23 cellular contexts compared by ENCODE assay signal in the genomic region with DNA sequence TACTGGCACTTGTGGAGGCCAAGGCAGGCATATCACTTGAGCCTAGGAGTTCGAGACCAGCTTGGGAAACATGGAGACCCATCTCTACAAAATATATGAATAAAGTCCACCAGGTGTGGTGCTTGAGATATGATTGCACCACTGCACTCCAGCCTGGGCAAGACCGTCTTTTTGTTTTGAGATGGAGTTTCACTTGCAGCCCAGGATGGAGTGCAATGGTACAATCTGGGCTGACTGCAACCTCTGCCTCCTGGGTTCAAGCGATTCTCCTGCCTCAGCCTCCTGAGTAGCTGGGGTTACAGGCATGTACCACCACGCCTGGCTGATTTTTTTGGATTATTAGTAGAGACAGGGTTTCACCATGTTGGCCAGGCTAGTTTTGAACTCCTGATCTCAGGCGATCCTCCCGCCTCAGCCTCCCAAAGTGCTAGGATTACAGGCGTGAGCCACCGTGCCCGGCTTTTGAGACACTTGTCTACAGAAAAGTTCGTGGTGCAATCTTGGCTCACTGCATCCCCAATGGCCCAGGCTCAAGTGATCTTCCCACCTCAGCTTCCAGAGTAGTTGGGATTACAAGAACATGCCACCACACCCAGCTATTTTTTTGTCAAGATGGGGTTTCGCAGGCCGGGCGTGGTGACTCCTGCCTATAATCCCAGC. TPM values are rescaled to one million over a fixed set of nuclear protein-coding genes. Genes with fewer than 3 reads are reported as not detected.
DNase-seq lines count a peak whose midpoint lies in the region; ATAC-seq, FAIRE-seq and TF ChIP-seq lines count a peak whose summit lies in the region.
"Had no signal": no experiment of that assay in that cellular context is flagged by ENCODE, and none has a peak within 500 bp of the region (broad histone marks: within the 10 kb centered on the region; RNA-seq: fewer than 3 reads in every experiment).

No MANE protein-coding gene starts in this region.

- H3K9me2 ChIP-seq in PC-9 (ENCODE audit: insufficient read depth) = no peaks in the 10 kb centered on the region

- TF ChIP-seq CTCF in PC-9 (conservative IDR thresholded peaks at IDR 0.05) = no peak
- no peak for TF ChIP-seq CTCF in K562 (IDR thresholded peaks at IDR 0.05 in 2 of 3, conservative IDR thresholded peaks at IDR 0.05 in 1 of 3; ENCODE audit: insufficient read depth in 2 of 3, low read depth in 1 of 3, low read length in 3 of 3)
- no peak for TF ChIP-seq CTCF in spleen (IDR thresholded peaks at IDR 0.05 in 8 of 11, conservative IDR thresholded peaks at IDR 0.05 in 3 of 11)
- TF ChIP-seq CTCF in CD14-positive monocyte (IDR thresholded peaks at IDR 0.05) = no peak

- no peak overlapping the region for H3K4me3 Mint-ChIP-seq in activated CD8-positive, alpha-beta memory T cell treated with anti-CD3 and anti-CD28 coated beads, Interleukin-2, amount 10 ng/mL, durations not matched to agents 7 days and 5 days
- no peak overlapping the region for H3K4me3 Mint-ChIP-seq in activated CD4-positive, alpha-beta T cell treated with anti-CD3 and anti-CD28 coated beads for 36 hours
- no peak overlapping the region for H3K4me3 Mint-ChIP-seq in CD14-positive monocyte
- H3K4me3 Mint-ChIP-seq: T-helper 1 cell treated with Interleukin-12 subunit alpha and Interleukin-12 subunit beta and Interleukin-4 antibody, amounts not matched to agents 30 μg/mL and 1 μg/mL, for 36 hours had no signal

- POLR2A ChIA-PET in PC-9 (lab: Charles Lee; ENCODE audit: unreplicated experiment) = interaction anchor here (0.6 kb wide), 2 partner anchors 33 to 174 kb away, joined by 4 to 18 read pairs; a partner anchor contains a TSS
- POLR2A ChIA-PET in K562 (lab: Yijun Ruan, JAX) = interaction anchor here (1.2 to 3.7 kb wide), 6 partner anchors 12 to 63 kb away, joined by 4 to 17 read pairs (median 10); a partner anchor contains a TSS
- POLR2A ChIA-PET in activated CD4-positive, alpha-beta T cell treated with anti-CD3 and anti-CD28 coated beads for 36 hours (lab: Charles Lee) = interaction anchor here (1.1 kb wide), 1 partner anchor 17 kb away, joined by 3 read pairs; no protein-coding TSS in a partner anchor

- peaks cover 87% of the 10 kb centered on the region for H3F3A ChIP-seq in PC-9 (ENCODE audit: insufficient read depth, low read depth)

- no peak for ATAC-seq in activated CD8-positive, alpha-beta memory T cell treated with anti-CD3 and anti-CD28 coated beads, Interleukin-2, amount 10 ng/mL, durations not matched to agents 7 days and 5 days
- ATAC-seq in K562 = peak; percentile 72
- no peak for ATAC-seq in activated CD4-positive, alpha-beta T cell treated with anti-CD3 and anti-CD28 coated beads for 36 hours
- ATAC-seq: left ventricle myocardium superior, upper lobe of right lung had no signal

- no peak overlapping the region for H2AFZ ChIP-seq in PC-9
- H2AFZ ChIP-seq in K562 (ENCODE audit: low read depth, low read length) = no peak overlapping the region

- 71% methylated on average over 13 of the region's 13 CpGs for WGBS in K562 (ENCODE audit: insufficient coverage, low coverage, missing lambda C conversion rate)
- 86 to 95% (median 92%) methylated on average over 13 of the region's 13 CpGs for WGBS in spleen, 5 donors

- peak overlapping the region; percentile 84 for H3K27ac ChIP-seq in PC-9
- no peak overlapping the region for H3K27ac ChIP-seq in K562 (ENCODE audit: extremely low read depth, low read depth, low read length)
- no peak overlapping the region for H3K27ac ChIP-seq in spleen
- H3K27ac ChIP-seq: BLaER1 treated with 17β-estradiol and CSF1 and Interleukin-3, amounts not matched to agents 10 nM and 100 nM; cardiac muscle cell; heart right ventricle; neutrophil; SJSA1; upper lobe of right lung; WERI-Rb-1 had no signal

- TF ChIP-seq POLR2A in K562 (conservative IDR thresholded peaks at IDR 0.05) = peak; percentile 79
- TF ChIP-seq POLR2A in spleen (IDR thresholded peaks at IDR 0.05) = no peak

- no peaks in the 10 kb centered on the region for H3K27me3 Mint-ChIP-seq in activated CD8-positive, alpha-beta memory T cell treated with anti-CD3 and anti-CD28 coated beads, Interleukin-2, amount 10 ng/mL, durations not matched to agents 7 days and 5 days
- H3K27me3 Mint-ChIP-seq in activated CD4-positive, alpha-beta T cell treated with anti-CD3 and anti-CD28 coated beads for 36 hours = no peaks in the 10 kb centered on the region
- no peaks in the 10 kb centered on the region for H3K27me3 Mint-ChIP-seq in CD14-positive monocyte (ENCODE audit: low read depth in 3 of 3)

- in situ Hi-C loops in K562 (cut with MboI) = no loop called here

- no peaks in the 10 kb centered on the region for H3K27me3 ChIP-seq in PC-9 (ENCODE audit: insufficient read depth, low read depth)
- no peaks in the 10 kb centered on the region for H3K27me3 ChIP-seq in K562 (ENCODE audit: control insufficient read depth in 2 of 2, insufficient read depth in 2 of 2, low read length in 2 of 2)
- H3K27me3 ChIP-seq in spleen (replicated peaks in 1 of 7) = no peaks in the 10 kb centered on the region
- H3K27me3 ChIP-seq: BLaER1 treated with 17β-estradiol and CSF1 and Interleukin-3, amounts not matched to agents 10 nM and 100 nM; cardiac muscle cell; heart right ventricle; neutrophil; SJSA1; upper lobe of right lung had no signal

- peaks cover 14% of the 10 kb centered on the region for H3K4me1 Mint-ChIP-seq in activated CD8-positive, alpha-beta memory T cell treated with anti-CD3 and anti-CD28 coated beads, Interleukin-2, amount 10 ng/mL, durations not matched to agents 7 days and 5 days
- peaks cover 20% of the 10 kb centered on the region for H3K4me1 Mint-ChIP-seq in activated CD4-positive, alpha-beta T cell treated with anti-CD3 and anti-CD28 coated beads for 36 hours
- no peaks in the 10 kb centered on the region for H3K4me1 Mint-ChIP-seq in CD14-positive monocyte

- H3K36me3 Mint-ChIP-seq in activated CD8-positive, alpha-beta memory T cell treated with anti-CD3 and anti-CD28 coated beads, Interleukin-2, amount 10 ng/mL, durations not matched to agents 7 days and 5 days = peaks cover 34% of the 10 kb centered on the region
- peaks cover 35% of the 10 kb centered on the region for H3K36me3 Mint-ChIP-seq in activated CD4-positive, alpha-beta T cell treated with anti-CD3 and anti-CD28 coated beads for 36 hours (ENCODE audit: low read depth)
- peaks cover 38 to 53% of the 10 kb centered on the region in 2 donors for H3K36me3 Mint-ChIP-seq in CD14-positive monocyte

- intact Hi-C loops in PC-9 (cut with micrococcal nuclease; ENCODE audit: unreplicated experiment) (loop anchor here (2.0 to 10.0 kb wide), 2 partner anchors 25 to 63 kb away; a partner anchor contains a TSS), K562 (cut with micrococcal nuclease) (no loop called here), spleen (cut with DNase I; ENCODE audit: low total_unique reads) (no loop called here), CD14-positive monocyte (cut with micrococcal nuclease) (no loop called here)
- intact Hi-C loops in activated CD4-positive, alpha-beta T cell treated with anti-CD3 and anti-CD28 coated beads for 36 hours (cut with DNase I, micrococcal nuclease) = no loop called here

- H3K4me1 ChIP-seq in PC-9 (replicated peaks; ENCODE audit: insufficient read depth) = peaks cover 41% of the 10 kb centered on the region
- H3K4me1 ChIP-seq in K562 (replicated peaks in 1 of 2; ENCODE audit: control insufficient read depth in 2 of 2, insufficient read depth in 2 of 2, low read length in 2 of 2) = no peaks in the 10 kb centered on the region; a peak in 1 of 5 replicates
- H3K4me1 ChIP-seq in spleen = no peaks in the 10 kb centered on the region
- H3K4me1 ChIP-seq: SJSA1, upper lobe of right lung had no signal

- H3K9ac ChIP-seq in K562 (ENCODE audit: insufficient read depth in 1 of 2, low read depth in 2 of 2, low read length in 2 of 2) = no peak overlapping the region; a peak in 1 of 4 replicates

- H3K79me2 ChIP-seq in PC-9 (ENCODE audit: low read depth) (0 out of 2 replicates have a peak, but pooled peaks cover 8% of the 10 kb centered on the region), K562 (ENCODE audit: control insufficient read depth, insufficient read depth, low read length) (peaks cover 9% of the 10 kb centered on the region)

- TF ChIP-seq EP300 in K562 (IDR thresholded peaks at IDR 0.05; ENCODE audit: low read length) = no peak

- no TSS peak for BruUV-seq in PC-9 (replicated peaks; lab: Mats Ljungman, UMichigan)
- BruUV-seq in K562 (replicated peaks; lab: Mats Ljungman, UMichigan) = no TSS peak

- DNase-seq in activated CD8-positive, alpha-beta memory T cell treated with anti-CD3 and anti-CD28 coated beads, Interleukin-2, amount 10 ng/mL, durations not matched to agents 7 days and 5 days = peak; percentile 33
- DNase-seq in activated CD8-positive, alpha-beta memory T cell treated with anti-CD3 and anti-CD28 coated beads, Interleukin-2, amount 50 U/mL, for 4 hours = no peak
- DNase-seq in PC-9 (no peak), K562 (ENCODE audit: extremely low read depth in 1 of 4, low spot score in 3 of 4) (no peak), spleen (peak; percentile 24), NCI-H1436 (lab: John Stamatoyannopoulos, UW) (no peak), CD14-positive monocyte (ENCODE audit: low spot score) (no peak)
- DNase-seq in activated CD4-positive, alpha-beta T cell treated with anti-CD3 and anti-CD28 coated beads for 36 hours = no peak
- DNase-seq: dermis blood vessel endothelial cell, heart right ventricle, left ventricle myocardium superior, MM.1S, NCI-H69, OCI-M1, upper lobe of right lung, WERI-Rb-1 had no signal

- CTCF ChIA-PET in activated CD8-positive, alpha-beta memory T cell treated with anti-CD3 and anti-CD28 coated beads, Interleukin-2, amount 10 ng/mL, durations not matched to agents 7 days and 5 days (lab: Charles Lee) = interaction anchor here (1.1 kb wide), 1 partner anchor 14 kb away, joined by 3 read pairs; no protein-coding TSS in a partner anchor
- CTCF ChIA-PET in PC-9 (lab: Charles Lee) (interaction anchor here (0.7 to 1.5 kb wide), 2 partner anchors 26 to 1122 kb away, joined by 8 to 15 read pairs; no protein-coding TSS in a partner anchor), K562 (lab: Yijun Ruan, JAX; ENCODE audit: low intra/inter-chr PET ratio) (no interaction called here)
- CTCF ChIA-PET in activated CD4-positive, alpha-beta T cell treated with anti-CD3 and anti-CD28 coated beads for 36 hours (lab: Charles Lee) = interaction anchor here (0.7 to 2.2 kb wide), 3 partner anchors 23 to 64 kb away, joined by 3 to 9 read pairs (median 3); no protein-coding TSS in a partner anchor

- FAIRE-seq in K562 (lab: Jason Lieb, UNC) = no peak
- FAIRE-seq: D721Med, H54 had no signal

- TF ChIP-seq RAD21 in K562 (CRISPR knock-in tag; conservative IDR thresholded peaks at IDR 0.05 in 1 of 2, IDR thresholded peaks at IDR 0.05 in 1 of 2) = no peak

- H3K9me3 Mint-ChIP-seq in activated CD8-positive, alpha-beta memory T cell treated with anti-CD3 and anti-CD28 coated beads, Interleukin-2, amount 10 ng/mL, durations not matched to agents 7 days and 5 days (ENCODE audit: low read depth) = no peaks in the 10 kb centered on the region
- no peaks in the 10 kb centered on the region for H3K9me3 Mint-ChIP-seq in activated CD4-positive, alpha-beta T cell treated with anti-CD3 and anti-CD28 coated beads for 36 hours (ENCODE audit: low read depth)
- H3K9me3 Mint-ChIP-seq in CD14-positive monocyte = peaks cover 0 to 3% (median 0%) of the 10 kb centered on the region in 7 donors
- H3K9me3 Mint-ChIP-seq: T-helper 1 cell treated with Interleukin-12 subunit alpha and Interleukin-12 subunit beta and Interleukin-4 antibody, amounts not matched to agents 30 μg/mL and 1 μg/mL, for 36 hours had no signal

- H3K4me3 ChIP-seq in PC-9 (no peak overlapping the region), K562 (no peak overlapping the region), spleen (no peak overlapping the region)
- H3K4me3 ChIP-seq: BLaER1 treated with 17β-estradiol and CSF1 and Interleukin-3, amounts not matched to agents 10 nM and 100 nM; cardiac muscle cell; heart right ventricle; SJSA1; upper lobe of right lung had no signal

- H3K9me1 ChIP-seq in K562 (ENCODE audit: control insufficient read depth, insufficient read depth, low read length) = no peaks in the 10 kb centered on the region

- H3K9me3 ChIP-seq in PC-9 (ENCODE audit: insufficient read depth, low read depth) (no peaks in the 10 kb centered on the region), K562 (replicated peaks; ENCODE audit: control insufficient read depth, insufficient read depth, low read depth, low read length) (no peaks in the 10 kb centered on the region), spleen (no peaks in the 10 kb centered on the region)
- H3K9me3 ChIP-seq: heart right ventricle, neutrophil, SJSA1, upper lobe of right lung had no signal

- peak overlapping the region; percentile 67 for H3K4me2 ChIP-seq in PC-9
- H3K4me2 ChIP-seq in K562 (ENCODE audit: insufficient read depth, low read length) = no peak overlapping the region

- no peak overlapping the region for H3K27ac Mint-ChIP-seq in activated CD8-positive, alpha-beta memory T cell treated with anti-CD3 and anti-CD28 coated beads, Interleukin-2, amount 10 ng/mL, durations not matched to agents 7 days and 5 days
- no peak overlapping the region for H3K27ac Mint-ChIP-seq in activated CD4-positive, alpha-beta T cell treated with anti-CD3 and anti-CD28 coated beads for 36 hours
- H3K27ac Mint-ChIP-seq in CD14-positive monocyte = peak overlapping the region in 1 of 7 donors; percentile 57
- H3K27ac Mint-ChIP-seq: T-helper 1 cell treated with Interleukin-12 subunit alpha and Interleukin-12 subunit beta and Interleukin-4 antibody, amounts not matched to agents 30 μg/mL and 1 μg/mL, for 36 hours had no signal

- H3K36me3 ChIP-seq in PC-9 (ENCODE audit: low read depth) (peaks cover 35% of the 10 kb centered on the region), K562 (ENCODE audit: control insufficient read depth, insufficient read depth, low read length) (peaks cover 44% of the 10 kb centered on the region), spleen (peaks cover 2 to 55% (median 45%) of the 10 kb centered on the region in 6 donors)

- H4K20me1 ChIP-seq in PC-9 (ENCODE audit: insufficient read depth) = peaks cover 9% of the 10 kb centered on the region; the same call in 1 of the 2 replicates
- no peaks in the 10 kb centered on the region for H4K20me1 ChIP-seq in K562 (replicated peaks; ENCODE audit: control insufficient read depth, insufficient read depth, low read length)

RNA-seq across cellular contexts. Expression of a gene that starts 16.3 kb away (rescaled TPM):
- 100 to 1,000 TPM; 583 to 726 TPM for total RNA-seq in activated CD8-positive, alpha-beta memory T cell treated with anti-CD3 and anti-CD28 coated beads, Interleukin-2, amount 10 ng/mL, durations not matched to agents 7 days and 5 days
- total RNA-seq in PC-9 (2021) = 506 and 587 TPM in 2 replicates
- total RNA-seq in K562 (2011; cell fraction: chromatin; rRNA removed; ENCODE audit: low replicate concordance) = 915 and 971 TPM in 2 replicates
- total RNA-seq in K562 (2011; cell fraction: nucleolus; rRNA removed) = 708 and 730 TPM in 2 replicates
- total RNA-seq in K562 (2011; cell fraction: nucleoplasm; rRNA removed) = 705 and 764 TPM in 2 replicates
- total RNA-seq in K562 (2014; rRNA removed) = 908 and 1,391 TPM in 2 replicates
- total RNA-seq in K562 (2014; rRNA removed; fragmentation: Illumina TruSeq; extraction: Trizol) = 1,412 and 1,463 TPM in 2 replicates
- total RNA-seq in K562 (2015; rRNA removed; fragmentation: Illumina TruSeq; extraction: Trizol) = 1,133 and 1,218 TPM in 2 replicates
- total RNA-seq in K562 (2021) = 1,519 and 1,587 TPM in 2 replicates
- 3,125 and 3,469 TPM in 2 replicates for polyA plus RNA-seq in K562 (2011; rRNA removed)
- 3,019 and 3,082 TPM in 2 replicates for polyA plus RNA-seq in K562 (2011; cell fraction: cytosol; rRNA removed)
- 1,901 and 2,779 TPM in 2 replicates for polyA plus RNA-seq in K562 (2011; cell fraction: nucleus; rRNA removed)
- 1,216 and 1,383 TPM in 2 replicates for polyA plus RNA-seq in K562 (2012)
- polyA plus RNA-seq in K562 (2014; fragmentation: Illumina TruSeq; extraction: Trizol) = 1,824 and 2,016 TPM in 2 replicates
- polyA plus RNA-seq in K562 (2014; fragmentation: Nextera tagmentation; extraction: Ambion mirVana) = 1,000 to 10,000 TPM; 1,043 to 1,482 TPM
- polyA plus RNA-seq in K562 (2014; rRNA removed) = 1,530 and 1,669 TPM in 2 replicates
- polyA minus RNA-seq in K562 (2011; rRNA and poly(A)+ RNA removed) = 2,231 and 2,600 TPM in 2 replicates
- polyA minus RNA-seq in K562 (2011; cell fraction: cytosol; rRNA and poly(A)+ RNA removed) = 1,182 and 1,204 TPM in 2 replicates
- 185 and 410 TPM in 2 replicates for polyA minus RNA-seq in K562 (2011; cell fraction: nucleus; rRNA and poly(A)+ RNA removed)
- 100 to 1,000 TPM; 262 to 375 (median 339) TPM for total RNA-seq in spleen
- 100 to 1,000 TPM; 223 to 272 (median 240) TPM for polyA plus RNA-seq in spleen
- total RNA-seq in activated CD4-positive, alpha-beta T cell treated with anti-CD3 and anti-CD28 coated beads for 36 hours = 100 to 1,000 TPM; 756 to 818 TPM
- polyA plus RNA-seq in CD14-positive monocyte = 1,000 to 10,000 TPM; 1,038 to 1,093 TPM

RNA-seq across cellular contexts. Expression of a gene that starts 26.0 kb away (rescaled TPM):
- total RNA-seq in activated CD8-positive, alpha-beta memory T cell treated with anti-CD3 and anti-CD28 coated beads, Interleukin-2, amount 10 ng/mL, durations not matched to agents 7 days and 5 days = 100 to 1,000 TPM; 241 to 268 TPM
- total RNA-seq in PC-9 (2021) (227 and 322 TPM in 2 replicates), K562 (2014; rRNA removed) (169 and 231 TPM in 2 replicates), K562 (2014; rRNA removed; fragmentation: Illumina TruSeq; extraction: Trizol) (280 and 322 TPM in 2 replicates), K562 (2015; rRNA removed; fragmentation: Illumina TruSeq; extraction: Trizol) (251 and 256 TPM in 2 replicates), K562 (2021) (441 and 454 TPM in 2 replicates), spleen (100 to 1,000 TPM in 5 of 7 donors, 10 to 100 TPM in 2; 84.1 to 163 (median 133) TPM)
- 48.9 and 100 TPM in 2 replicates for total RNA-seq in K562 (2011; cell fraction: chromatin; rRNA removed; ENCODE audit: low replicate concordance)
- 50.0 and 54.2 TPM in 2 replicates for total RNA-seq in K562 (2011; cell fraction: nucleolus; rRNA removed)
- total RNA-seq in K562 (2011; cell fraction: nucleoplasm; rRNA removed) = 77.5 and 136 TPM in 2 replicates
- polyA plus RNA-seq in K562 (2011; rRNA removed) (163 and 170 TPM in 2 replicates), K562 (2014; fragmentation: Illumina TruSeq; extraction: Trizol) (501 and 516 TPM in 2 replicates), K562 (2014; fragmentation: Nextera tagmentation; extraction: Ambion mirVana) (100 to 1,000 TPM; 163 to 185 TPM), K562 (2014; rRNA removed) (213 and 263 TPM in 2 replicates), spleen (100 to 1,000 TPM in 2 of 3 donors, 10 to 100 TPM in 1; 80.6 to 154 (median 114) TPM), CD14-positive monocyte (100 to 1,000 TPM; 187 to 232 TPM)
- polyA plus RNA-seq in K562 (2011; cell fraction: cytosol; rRNA removed) = 35.7 and 66.1 TPM in 2 replicates
- polyA plus RNA-seq in K562 (2011; cell fraction: nucleus; rRNA removed) = 35.8 and 51.1 TPM in 2 replicates
- polyA plus RNA-seq in K562 (2012) = 358 and 436 TPM in 2 replicates
- polyA minus RNA-seq in K562 (2011; rRNA and poly(A)+ RNA removed) = 140 and 159 TPM in 2 replicates
- 139 and 142 TPM in 2 replicates for polyA minus RNA-seq in K562 (2011; cell fraction: cytosol; rRNA and poly(A)+ RNA removed)
- 24.8 and 39.2 TPM in 2 replicates for polyA minus RNA-seq in K562 (2011; cell fraction: nucleus; rRNA and poly(A)+ RNA removed)
- total RNA-seq in activated CD4-positive, alpha-beta T cell treated with anti-CD3 and anti-CD28 coated beads for 36 hours = 100 to 1,000 TPM; 284 to 386 TPM

RNA-seq across cellular contexts. Expression of a gene that starts 32.0 kb away (rescaled TPM):
- 100 to 1,000 TPM; 110 to 113 TPM for total RNA-seq in activated CD8-positive, alpha-beta memory T cell treated with anti-CD3 and anti-CD28 coated beads, Interleukin-2, amount 10 ng/mL, durations not matched to agents 7 days and 5 days
- 99.5 and 115 TPM in 2 replicates for total RNA-seq in PC-9 (2021)
- total RNA-seq in K562 (2011; cell fraction: chromatin; rRNA removed; ENCODE audit: low replicate concordance) = 610 and 900 TPM in 2 replicates
- 295 and 308 TPM in 2 replicates for total RNA-seq in K562 (2011; cell fraction: nucleolus; rRNA removed)
- total RNA-seq in K562 (2011; cell fraction: nucleoplasm; rRNA removed) = 357 and 370 TPM in 2 replicates
- 26.2 and 30.6 TPM in 2 replicates for total RNA-seq in K562 (2014; rRNA removed)
- total RNA-seq in K562 (2014; rRNA removed; fragmentation: Illumina TruSeq; extraction: Trizol) = 18.4 and 22.5 TPM in 2 replicates
- total RNA-seq in K562 (2015; rRNA removed; fragmentation: Illumina TruSeq; extraction: Trizol) = 18.6 and 24.1 TPM in 2 replicates
- total RNA-seq in K562 (2021) = 72.1 and 86.4 TPM in 2 replicates
- 60.2 and 106 TPM in 2 replicates for polyA plus RNA-seq in K562 (2011; rRNA removed)
- 71.3 and 75.4 TPM in 2 replicates for polyA plus RNA-seq in K562 (2011; cell fraction: cytosol; rRNA removed)
- polyA plus RNA-seq in K562 (2011; cell fraction: nucleus; rRNA removed) = 204 and 222 TPM in 2 replicates
- polyA plus RNA-seq in K562 (2012) = 46.5 and 60.7 TPM in 2 replicates
- polyA plus RNA-seq in K562 (2014; fragmentation: Illumina TruSeq; extraction: Trizol) = 74.3 and 82.1 TPM in 2 replicates
- 10 to 100 TPM in 1 of 2 experiments, 1 to 10 TPM in 1; 4.5 to 22.2 TPM for polyA plus RNA-seq in K562 (2014; fragmentation: Nextera tagmentation; extraction: Ambion mirVana)
- polyA plus RNA-seq in K562 (2014; rRNA removed) = 40.9 and 52.4 TPM in 2 replicates
- 102 and 122 TPM in 2 replicates for polyA minus RNA-seq in K562 (2011; rRNA and poly(A)+ RNA removed)
- polyA minus RNA-seq in K562 (2011; cell fraction: cytosol; rRNA and poly(A)+ RNA removed) = 57.1 and 59.6 TPM in 2 replicates
- 64.6 and 113 TPM in 2 replicates for polyA minus RNA-seq in K562 (2011; cell fraction: nucleus; rRNA and poly(A)+ RNA removed)
- total RNA-seq in spleen = 100 to 1,000 TPM; 140 to 238 (median 166) TPM
- polyA plus RNA-seq in spleen = 10 to 100 TPM in 2 of 3 donors, 1 to 10 TPM in 1; 8.8 to 42.5 (median 12.5) TPM
- total RNA-seq in activated CD4-positive, alpha-beta T cell treated with anti-CD3 and anti-CD28 coated beads for 36 hours = 100 to 1,000 TPM in 1 of 2 experiments, 10 to 100 TPM in 1; 79.4 to 129 TPM
- polyA plus RNA-seq in CD14-positive monocyte = 10 to 100 TPM in 1 of 2 donors, 1 to 10 TPM in 1; 8.9 to 21.1 TPM

Comparison
In these comparisons a context has a peak if more than half of its experiments do, and no peak if none do; other contexts are left out.
1. DNase-seq: peak in activated CD8-positive, alpha-beta memory T cell treated with anti-CD3 and anti-CD28 coated beads, Interleukin-2, amount 10 ng/mL, durations not matched to agents 7 days and 5 days (single experiment) and spleen (single experiment); none in activated CD8-positive, alpha-beta memory T cell treated with anti-CD3 and anti-CD28 coated beads, Interleukin-2, amount 50 U/mL, for 4 hours (single experiment), PC-9 (0 of 2), K562 (0 of 4), NCI-H1436 (single experiment), activated CD4-positive, alpha-beta T cell treated with anti-CD3 and anti-CD28 coated beads for 36 hours (single experiment) and CD14-positive monocyte (single experiment).